Comparison of ENCODE assay signal across 1 cellular context in genomic region chr22:37745548-37746365, GRCh38.
TF ChIP-seq lines count a peak whose summit lies in the region.

No MANE protein-coding gene starts in this region.

TF ChIP-seq in HepG2, 621 proteins besides CTCF, POLR2A, EP300 and RAD21 (continued from another document and continues in another):
- 0 out of 2 replicates have a peak, but pooled peaks have one; percentile 36 for TF ChIP-seq ZXDC (CRISPR knock-in tag; IDR thresholded peaks at IDR 0.05)
- no peak for TF ChIP-seq ZNF510 (CRISPR knock-in tag; IDR thresholded peaks at IDR 0.05; ENCODE audit: low read depth)
- TF ChIP-seq KDM1A (CRISPR knock-in tag; IDR thresholded peaks at IDR 0.05) = 0 out of 2 replicates have a peak, but pooled peaks have one; percentile 10
- TF ChIP-seq ARID2 (CRISPR knock-in tag; IDR thresholded peaks at IDR 0.05; ENCODE audit: borderline replicate concordance) = no peak
- no peak for TF ChIP-seq ZNF296 (CRISPR knock-in tag; conservative IDR thresholded peaks at IDR 0.05)
- no peak for TF ChIP-seq HIVEP1 (CRISPR knock-in tag; IDR thresholded peaks at IDR 0.05)
- TF ChIP-seq, protein P1, sequence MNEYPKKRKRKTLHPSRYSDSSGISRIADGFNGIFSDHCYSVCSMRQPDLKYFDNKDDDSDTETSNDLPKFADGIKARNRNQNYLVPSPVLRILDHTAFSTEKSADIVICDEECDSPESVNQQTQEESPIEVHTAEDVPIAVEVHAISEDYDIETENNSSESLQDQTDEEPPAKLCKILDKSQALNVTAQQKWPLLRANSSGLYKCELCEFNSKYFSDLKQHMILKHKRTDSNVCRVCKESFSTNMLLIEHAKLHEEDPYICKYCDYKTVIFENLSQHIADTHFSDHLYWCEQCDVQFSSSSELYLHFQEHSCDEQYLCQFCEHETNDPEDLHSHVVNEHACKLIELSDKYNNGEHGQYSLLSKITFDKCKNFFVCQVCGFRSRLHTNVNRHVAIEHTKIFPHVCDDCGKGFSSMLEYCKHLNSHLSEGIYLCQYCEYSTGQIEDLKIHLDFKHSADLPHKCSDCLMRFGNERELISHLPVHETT (CRISPR knock-in tag; conservative IDR thresholded peaks at IDR 0.05) = peak; percentile 59; the same call in 1 of the 2 replicates
- TF ChIP-seq HNRNPLL (IDR thresholded peaks at IDR 0.05; ENCODE audit: low read depth, low read length, poor library complexity, severe bottlenecking) = peak; percentile 51
- peak; percentile 64; the same call in 1 of the 2 replicates for TF ChIP-seq ZFY (CRISPR knock-in tag; IDR thresholded peaks at IDR 0.05)
- TF ChIP-seq CC2D1A (CRISPR knock-in tag; IDR thresholded peaks at IDR 0.05) = no peak
- TF ChIP-seq MED1 (CRISPR knock-in tag; IDR thresholded peaks at IDR 0.05) = no peak
- TF ChIP-seq PATZ1 (CRISPR knock-in tag; IDR thresholded peaks at IDR 0.05) = 0 out of 2 replicates have a peak, but pooled peaks have one; percentile 32
- no peak for TF ChIP-seq ZNF276 (CRISPR knock-in tag; IDR thresholded peaks at IDR 0.05; ENCODE audit: low read depth)
- TF ChIP-seq ATM (IDR thresholded peaks at IDR 0.05; ENCODE audit: borderline replicate concordance) = no peak
- TF ChIP-seq KDM2A (CRISPR knock-in tag; IDR thresholded peaks at IDR 0.05; ENCODE audit: borderline replicate concordance, low read depth) = peak; percentile 42; the same call in 1 of the 2 replicates
- no peak for TF ChIP-seq ZEB1 (IDR thresholded peaks at IDR 0.05; ENCODE audit: insufficient replicate concordance, low read depth)
- peak; percentile 24; the same call in 1 of the 2 replicates for TF ChIP-seq KMT2A (CRISPR knock-in tag; IDR thresholded peaks at IDR 0.05)
- peak; percentile 87 for TF ChIP-seq ZMYM3 (CRISPR knock-in tag; IDR thresholded peaks at IDR 0.05)
- 0 out of 2 replicates have a peak, but pooled peaks have one; percentile 82 for TF ChIP-seq ZNF414 (CRISPR knock-in tag; IDR thresholded peaks at IDR 0.05)
- peak; percentile 54 for TF ChIP-seq YY1 (IDR thresholded peaks at IDR 0.05; ENCODE audit: insufficient read depth, insufficient replicate concordance, low read depth, low read length)
- TF ChIP-seq SP1 (IDR thresholded peaks at IDR 0.05) = no peak
- peak; percentile 46; the same call in 1 of the 2 replicates for TF ChIP-seq SP1 (CRISPR knock-in tag; IDR thresholded peaks at IDR 0.05)
- TF ChIP-seq PHF21A (CRISPR knock-in tag; IDR thresholded peaks at IDR 0.05) = peak; percentile 62; the same call in 1 of the 2 replicates
- no peak for TF ChIP-seq RBAK (CRISPR knock-in tag; IDR thresholded peaks at IDR 0.05)
- no peak for TF ChIP-seq BCLAF1 (IDR thresholded peaks at IDR 0.05)
- no peak for TF ChIP-seq HCFC1 (IDR thresholded peaks at IDR 0.05; ENCODE audit: low read depth, low read length)
- TF ChIP-seq ZSCAN21 (CRISPR knock-in tag; IDR thresholded peaks at IDR 0.05; ENCODE audit: borderline replicate concordance) = peak; percentile 63; the same call in 1 of the 2 replicates
- TF ChIP-seq LCORL (IDR thresholded peaks at IDR 0.05) = no peak
- TF ChIP-seq LCORL (CRISPR knock-in tag; IDR thresholded peaks at IDR 0.05) = 0 out of 2 replicates have a peak, but pooled peaks have one; percentile 26
- no peak for TF ChIP-seq ZNF556 (CRISPR knock-in tag; IDR thresholded peaks at IDR 0.05; ENCODE audit: borderline replicate concordance)
- peak; percentile 67 for TF ChIP-seq SKI (IDR thresholded peaks at IDR 0.05; ENCODE audit: partially characterized antibody)
- peak; percentile 17; the same call in 1 of the 2 replicates for TF ChIP-seq BCL6 (CRISPR knock-in tag; IDR thresholded peaks at IDR 0.05)
- TF ChIP-seq RBFOX2 (IDR thresholded peaks at IDR 0.05; ENCODE audit: low read depth, low read length) = 0 out of 2 replicates have a peak, but pooled peaks have one; percentile 5
- TF ChIP-seq POLR2AphosphoS5 (IDR thresholded peaks at IDR 0.05; ENCODE audit: low read depth, low read length) = 0 out of 2 replicates have a peak, but pooled peaks have one; percentile 38
- TF ChIP-seq, protein P2, sequence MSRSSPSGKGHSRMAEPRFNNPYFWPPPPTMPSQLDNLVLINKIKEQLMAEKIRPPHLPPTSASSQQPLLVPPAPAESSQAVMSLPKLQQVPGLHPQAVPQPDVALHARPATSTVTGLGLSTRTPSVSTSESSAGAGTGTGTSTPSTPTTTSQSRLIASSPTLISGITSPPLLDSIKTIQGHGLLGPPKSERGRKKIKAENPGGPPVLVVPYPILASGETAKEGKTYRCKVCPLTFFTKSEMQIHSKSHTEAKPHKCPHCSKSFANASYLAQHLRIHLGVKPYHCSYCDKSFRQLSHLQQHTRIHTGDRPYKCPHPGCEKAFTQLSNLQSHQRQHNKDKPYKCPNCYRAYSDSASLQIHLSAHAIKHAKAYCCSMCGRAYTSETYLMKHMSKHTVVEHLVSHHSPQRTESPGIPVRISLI (CRISPR knock-in tag; IDR thresholded peaks at IDR 0.05; ENCODE audit: borderline replicate concordance) = peak; percentile 88
- peak; percentile 48; the same call in 1 of the 2 replicates for TF ChIP-seq ARID4A (CRISPR knock-in tag; IDR thresholded peaks at IDR 0.05; ENCODE audit: borderline replicate concordance)
- TF ChIP-seq SP2 (CRISPR knock-in tag; IDR thresholded peaks at IDR 0.05) = peak; percentile 81
- 0 out of 2 replicates have a peak, but pooled peaks have one; percentile 55 for TF ChIP-seq ZNF749 (CRISPR knock-in tag; IDR thresholded peaks at IDR 0.05; ENCODE audit: borderline replicate concordance)
- no peak for TF ChIP-seq GLI4 (CRISPR knock-in tag; IDR thresholded peaks at IDR 0.05; ENCODE audit: borderline replicate concordance)
- TF ChIP-seq ZFX (CRISPR knock-in tag; IDR thresholded peaks at IDR 0.05; ENCODE audit: low read depth) = peak; percentile 61
- TF ChIP-seq, protein P3, sequence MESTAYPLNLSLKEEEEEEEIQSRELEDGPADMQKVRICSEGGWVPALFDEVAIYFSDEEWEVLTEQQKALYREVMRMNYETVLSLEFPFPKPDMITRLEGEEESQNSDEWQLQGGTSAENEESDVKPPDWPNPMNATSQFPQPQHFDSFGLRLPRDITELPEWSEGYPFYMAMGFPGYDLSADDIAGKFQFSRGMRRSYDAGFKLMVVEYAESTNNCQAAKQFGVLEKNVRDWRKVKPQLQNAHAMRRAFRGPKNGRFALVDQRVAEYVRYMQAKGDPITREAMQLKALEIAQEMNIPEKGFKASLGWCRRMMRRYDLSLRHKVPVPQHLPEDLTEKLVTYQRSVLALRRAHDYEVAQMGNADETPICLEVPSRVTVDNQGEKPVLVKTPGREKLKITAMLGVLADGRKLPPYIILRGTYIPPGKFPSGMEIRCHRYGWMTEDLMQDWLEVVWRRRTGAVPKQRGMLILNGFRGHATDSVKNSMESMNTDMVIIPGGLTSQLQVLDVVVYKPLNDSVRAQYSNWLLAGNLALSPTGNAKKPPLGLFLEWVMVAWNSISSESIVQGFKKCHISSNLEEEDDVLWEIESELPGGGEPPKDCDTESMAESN (CRISPR knock-in tag; conservative IDR thresholded peaks at IDR 0.05) = 0 out of 2 replicates have a peak, but pooled peaks have one; percentile 35
- TF ChIP-seq ERF (CRISPR knock-in tag; IDR thresholded peaks at IDR 0.05) = 0 out of 2 replicates have a peak, but pooled peaks have one; percentile 32
- 0 out of 2 replicates have a peak, but pooled peaks have one; percentile 14 for TF ChIP-seq FOXA3 (CRISPR knock-in tag; IDR thresholded peaks at IDR 0.05)
- no peak for TF ChIP-seq DNMT3B (CRISPR knock-in tag; conservative IDR thresholded peaks at IDR 0.05)
